20 cellular contexts compared by ENCODE assay signal in genomic region chr13:107251321-107251720, GRCh38.
"Had no signal": no experiment of that assay in that cellular context is flagged by ENCODE, and none has a peak within 500 bp of the region (broad histone marks: within the 10 kb centered on the region; RNA-seq: fewer than 3 reads in every experiment).

No MANE protein-coding gene starts in this region.

- H3K4me3 Mint-ChIP-seq: activated naive CD8-positive, alpha-beta T cell; natural killer cell; T-cell had no signal

- DNase-seq: activated CD4-positive, alpha-beta T cell treated with anti-CD3 and anti-CD28 coated beads for 1 hour; activated T-cell treated with anti-CD3 and anti-CD28 coated beads, Interleukin-2, amount 50 U/mL, for 1 hour; adrenal gland; cerebellar nuclear complex; gastrocnemius medialis; hypothalamus; left colon; midbrain; natural killer cell; pancreas; right cardiac atrium; stimulated activated CD4-positive, alpha-beta T cell treated with anti-CD3 and anti-CD28 coated beads, Interleukin-12 subunit alpha, Interleukin-12 subunit beta, amount 100 ng/mL, for 4 hours; stimulated activated CD4-positive, alpha-beta T cell treated with anti-CD3 and anti-CD28 coated beads, Interleukin-4, amount 100 ng/mL, for 4 hours; stimulated activated naive CD8-positive, alpha-beta T cell treated with anti-CD3 and anti-CD28 coated beads, Interleukin-15, Interleukin-2, amounts not matched to agents 100 U/mL and 50 U/mL, for 24 hours; T-cell; thyroid gland had no signal

- H3K9me3 Mint-ChIP-seq: T-cell had no signal

- H3K27ac ChIP-seq: adrenal gland, coronary artery, esophagus muscularis mucosa, gastrocnemius medialis, neutrophil, pancreas, thyroid gland had no signal

- H3K27me3 Mint-ChIP-seq: activated naive CD8-positive, alpha-beta T cell had no signal

- H3K9me3 ChIP-seq: adrenal gland, esophagus muscularis mucosa, gastrocnemius medialis, neutrophil, pancreas, thyroid gland had no signal

- H3K27me3 ChIP-seq: adrenal gland, esophagus muscularis mucosa, gastrocnemius medialis, neutrophil, pancreas, thyroid gland had no signal

- H3K36me3 Mint-ChIP-seq: activated naive CD8-positive, alpha-beta T cell; natural killer cell; T-cell had no signal

- H3K27ac Mint-ChIP-seq: activated naive CD8-positive, alpha-beta T cell; natural killer cell; T-cell had no signal

- H3K36me3 ChIP-seq: adrenal gland, esophagus muscularis mucosa, gastrocnemius medialis, neutrophil, pancreas, thyroid gland had no signal

- H3K4me3 ChIP-seq: adrenal gland, coronary artery, esophagus muscularis mucosa, gastrocnemius medialis, pancreas, thyroid gland had no signal

- H3K4me1 Mint-ChIP-seq: natural killer cell, T-cell had no signal

- H3K4me1 ChIP-seq: adrenal gland, esophagus muscularis mucosa, gastrocnemius medialis, pancreas, thyroid gland had no signal
